ENCODE assay signal across 2 cellular contexts in the genomic region with DNA sequence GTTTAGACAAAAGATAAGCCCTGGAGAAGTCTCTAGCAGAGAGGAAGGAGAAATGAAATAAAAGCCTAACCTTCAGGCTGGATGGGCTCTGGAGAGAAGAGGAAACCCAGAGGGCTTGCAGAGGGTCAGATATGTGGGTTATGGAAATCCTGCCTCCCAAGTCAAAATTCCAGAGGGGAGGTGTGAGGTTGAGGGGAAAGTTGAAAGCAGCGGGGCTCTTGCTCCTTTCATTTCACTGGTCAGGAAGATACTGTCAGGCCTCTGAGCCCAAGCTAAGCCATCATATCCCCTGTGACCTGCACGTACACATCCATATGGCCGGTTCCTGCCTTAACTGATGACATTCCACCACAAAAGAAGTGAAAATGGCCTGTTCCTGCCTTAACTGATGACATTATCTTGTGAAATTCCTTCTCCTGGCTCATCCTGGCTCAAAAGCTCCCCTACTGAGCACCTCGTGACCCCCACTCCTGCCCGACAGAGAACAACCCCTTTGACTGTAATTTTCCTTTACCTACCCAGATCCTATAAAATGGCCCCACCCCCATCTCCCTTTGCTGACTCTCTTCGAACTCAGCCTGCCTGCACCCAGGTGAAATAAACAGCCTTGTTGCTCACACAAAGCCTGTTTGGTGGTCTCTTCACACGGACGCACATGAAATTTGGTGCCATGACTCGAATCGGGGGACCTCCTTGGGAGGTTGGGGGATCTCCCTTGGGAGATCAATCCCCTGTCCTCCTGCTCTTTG. TPM values are rescaled to one million over a fixed set of nuclear protein-coding genes. Genes with fewer than 3 reads are reported as not detected.
"Had no signal": no experiment of that assay in that cellular context is flagged by ENCODE, and none has a peak within 500 bp of the region (broad histone marks: within the 10 kb centered on the region; RNA-seq: fewer than 3 reads in every experiment).

No MANE protein-coding gene starts in this region.

RNA-seq across cellular contexts. Expression of a gene that starts 23.7 kb away (rescaled TPM):
- total RNA-seq: left lobe of liver; T-helper 2 cell treated with Interferon-gamma antibody and Interleukin-4, amounts not matched to agents 100 ng/mL and 5 ng/mL, for 36 hours had no signal
